ENCODE assay signal across 8 cellular contexts in the genomic region with DNA sequence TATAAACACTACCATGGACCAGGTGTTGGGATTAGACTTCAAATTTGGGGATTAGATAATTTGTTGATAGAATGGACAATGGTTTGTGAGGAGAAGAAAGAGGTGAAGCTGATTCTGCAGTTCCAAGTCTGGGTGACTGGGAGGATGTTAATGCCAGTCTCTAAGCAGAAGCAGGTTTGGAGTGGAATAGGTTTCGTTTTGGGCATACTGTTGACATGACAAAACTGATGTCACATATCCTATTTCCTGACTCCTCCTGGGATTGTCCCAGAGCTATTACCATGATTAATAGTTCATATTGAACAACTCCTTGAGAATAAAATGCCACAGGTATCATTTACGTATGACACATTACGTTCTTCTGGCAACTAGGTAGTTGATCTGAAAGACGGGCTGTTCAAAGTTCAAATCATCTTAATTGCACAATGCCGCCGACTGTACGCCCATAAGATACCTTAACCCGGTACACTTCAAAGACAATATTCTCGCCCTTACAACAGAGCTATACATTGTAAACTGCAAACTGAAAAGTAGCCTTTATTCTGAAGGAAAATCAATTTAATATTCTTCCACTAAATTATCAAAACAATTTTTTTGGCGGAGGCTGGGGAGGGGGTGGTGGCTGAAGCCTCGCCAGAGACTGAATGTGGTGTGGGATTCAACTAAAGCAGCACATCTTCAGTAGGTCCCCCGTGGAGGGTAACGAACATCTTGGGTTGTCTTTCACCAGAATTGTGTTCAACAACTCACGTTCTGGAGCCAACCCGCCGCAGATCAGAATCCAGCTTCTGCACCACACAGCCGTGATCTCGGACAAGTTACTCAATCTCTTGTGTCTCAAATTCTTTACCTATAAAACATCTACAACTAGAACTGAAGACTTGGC. TPM values are rescaled to one million over a fixed set of nuclear protein-coding genes. Genes with fewer than 3 reads are reported as not detected.
A peak's percentile ranks its signal among the peaks of the same experiment; 100 is the strongest.
DNase-seq lines count a peak whose midpoint lies in the region; TF ChIP-seq lines count a peak whose summit lies in the region.

No MANE protein-coding gene starts in this region.

- peaks cover 24 to 43% (median 32%) of the 10 kb centered on the region in 6 donors for H3K4me1 ChIP-seq in spleen

- peaks cover 0 to 5% (median 0%) of the 10 kb centered on the region in 6 donors for H3K36me3 ChIP-seq in spleen

- intact Hi-C loops in head of caudate nucleus (cut with DNase I) (loop anchor here (5.0 kb wide), 1 partner anchor 97 kb away; the partner anchor contains the start of gene KAT2B), spleen (cut with DNase I; ENCODE audit: low total_unique reads) (loop anchor here (10.0 kb wide), 1 partner anchor 99 kb away; the partner anchor contains the start of gene KAT2B)

- peak overlapping the region; percentile 97 for H3K27ac ChIP-seq in VCaP
- H3K27ac ChIP-seq in spleen = peak overlapping the region; percentile 91 to 99 (median 98)

- TF ChIP-seq POLR2A in spleen (IDR thresholded peaks at IDR 0.05) = no peak

- no peaks in the 10 kb centered on the region for H3K27me3 ChIP-seq in spleen (replicated peaks in 1 of 7)

- TF ChIP-seq CTCF in VCaP (conservative IDR thresholded peaks at IDR 0.05) (no peak), spleen (IDR thresholded peaks at IDR 0.05 in 8 of 11, conservative IDR thresholded peaks at IDR 0.05 in 3 of 11) (no peak)

- 91 to 95% (median 93%) methylated on average over 18 of the region's 18 CpGs for WGBS in spleen, 5 donors

- no peaks in the 10 kb centered on the region for H3K9me3 ChIP-seq in spleen

- peak overlapping the region; percentile 79 to 94 (median 88) for H3K4me3 ChIP-seq in spleen

- DNase-seq in activated CD4-positive, alpha-beta T cell treated with anti-CD3 and anti-CD28 coated beads for 48 hours = peak; percentile 8
- no peak for DNase-seq in activated CD4-positive, alpha-beta T cell treated with anti-CD3 and anti-CD28 coated beads, Interleukin-2, amount 50 U/mL, for 1 hour
- DNase-seq in head of caudate nucleus = peak in 27 of 42 donors; percentile 3 to 55 (median 19)
- DNase-seq in spleen = peak; percentile 76
- DNase-seq in midbrain (lab: John Stamatoyannopoulos, UW) = no peak
- DNase-seq in OCI-M2 (lab: John Stamatoyannopoulos, UW; ENCODE audit: unreplicated experiment) = no peak
- DNase-seq in activated effector memory CD4-positive, alpha-beta T cell treated with anti-CD3 and anti-CD28 coated beads, Interleukin-2, amount 50 U/mL, for 16 hours = no peak

RNA-seq across cellular contexts. Expression of gene RAB5A, which starts 1.2 kb away (rescaled TPM):
- total RNA-seq in spleen = 10 to 100 TPM; 58.5 to 83.1 (median 64.3) TPM
- 10 to 100 TPM; 17.6 to 24.0 (median 20.8) TPM for polyA plus RNA-seq in spleen

RNA-seq across cellular contexts. Expression of gene EFHB, which starts 11.6 kb away (rescaled TPM):
- total RNA-seq in spleen = 1 to 10 TPM in 3 of 7 donors, under 1 TPM in 2, not detected in 2; 0.83 to 2.7 (median 1.2) TPM
- polyA plus RNA-seq in spleen = 1 to 10 TPM; 1.0 to 2.0 (median 1.9) TPM

Comparison
In these comparisons a context has a peak if more than half of its experiments do, and no peak if none do; other contexts are left out.
1. DNase-seq: peak in activated CD4-positive, alpha-beta T cell treated with anti-CD3 and anti-CD28 coated beads for 48 hours (single experiment), head of caudate nucleus (27 of 42) and spleen (single experiment); none in activated CD4-positive, alpha-beta T cell treated with anti-CD3 and anti-CD28 coated beads, Interleukin-2, amount 50 U/mL, for 1 hour (single experiment), midbrain (single experiment), OCI-M2 (single experiment) and activated effector memory CD4-positive, alpha-beta T cell treated with anti-CD3 and anti-CD28 coated beads, Interleukin-2, amount 50 U/mL, for 16 hours (single experiment).